26 cellular contexts compared by ENCODE assay signal in the genomic region with DNA sequence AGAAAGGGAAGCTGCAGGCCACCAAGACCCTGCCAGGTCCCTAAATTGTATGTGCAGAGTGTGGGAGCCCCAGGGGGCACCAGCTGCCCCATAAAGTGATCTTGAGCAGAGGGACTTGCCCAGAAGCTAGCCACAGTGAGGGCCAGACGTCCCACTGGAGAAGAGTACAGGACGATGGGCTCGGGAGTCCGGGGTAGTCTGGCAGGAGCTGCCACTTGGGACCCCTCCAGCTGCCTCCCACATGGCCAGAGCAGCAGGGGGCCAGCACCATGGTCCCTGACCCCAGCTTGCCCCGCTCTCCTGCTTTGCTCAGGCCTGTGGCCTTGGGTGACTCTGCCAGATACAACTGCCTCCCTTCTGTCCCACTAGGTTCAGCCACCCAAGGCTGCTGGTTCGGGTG. TPM values are rescaled to one million over a fixed set of nuclear protein-coding genes. Genes with fewer than 3 reads are reported as not detected.
"Had no signal": no experiment of that assay in that cellular context is flagged by ENCODE, and none has a peak within 500 bp of the region (broad histone marks: within the 10 kb centered on the region; RNA-seq: fewer than 3 reads in every experiment).

No MANE protein-coding gene starts in this region.

- H3K36me3 Mint-ChIP-seq: immature natural killer cell; memory B cell; neural progenitor cell; stimulated activated memory B cell treated with anti-CD40 and anti-IgM and Interleukin-4, amounts not matched to agents 10 μg/mL and 1 μg/mL and 100 μg/mL, for 72 hours; type B pancreatic cell had no signal

- H3K9me3 ChIP-seq: left ventricle myocardium inferior, mucosa of descending colon, ovary, prostate gland, right lobe of liver, tibial nerve, uterus had no signal

- H3K4me2 ChIP-seq: neural progenitor cell, smooth muscle cell had no signal

- DNase-seq: hippocampal formation; immature natural killer cell; kidney; left ventricle myocardium inferior; midbrain; mucosa of descending colon; naive thymus-derived CD4-positive, alpha-beta T cell; nephron progenitor cell; ovary; right lobe of liver; stimulated activated CD4-positive, alpha-beta T cell treated with anti-CD3 and anti-CD28 coated beads, Interleukin-1b, Interleukin-23, amount 100 ng/mL, for 48 hours; stimulated activated CD4-positive, alpha-beta T cell treated with anti-CD3 and anti-CD28 coated beads, Interleukin-2, amount 100 ng/mL, for 48 hours; stimulated activated CD4-positive, alpha-beta T cell treated with anti-CD3 and anti-CD28 coated beads, Interleukin-4, amount 100 ng/mL, for 4 hours; stimulated activated CD8-positive, alpha-beta memory T cell treated with anti-CD3 and anti-CD28 coated beads, Interleukin-4, amount 100 ng/mL, for 48 hours; stimulated activated naive CD4-positive, alpha-beta T cell treated with Interleukin-2 at 50 U/mL for 16 hours; stimulated activated naive CD8-positive, alpha-beta T cell treated with anti-CD3 and anti-CD28 coated beads, Interleukin-15, amount 100 ng/mL, for 72 hours; uterus had no signal

- H3K27me3 ChIP-seq: neural progenitor cell, ovary, right lobe of liver, tibial nerve, uterus had no signal

- H3K4me1 ChIP-seq: left ventricle myocardium inferior, neural progenitor cell, prostate gland, right lobe of liver, tibial nerve, uterus had no signal

- H3K4me3 Mint-ChIP-seq: immature natural killer cell; memory B cell; naive thymus-derived CD4-positive, alpha-beta T cell; nephron progenitor cell; neural progenitor cell; stimulated activated memory B cell treated with anti-CD40 and anti-IgM and Interleukin-4, amounts not matched to agents 10 μg/mL and 1 μg/mL and 100 μg/mL, for 72 hours; stimulated activated naive CD8-positive, alpha-beta T cell treated with anti-CD3 and anti-CD28 coated beads, Interleukin-15, amount 100 ng/mL, for 72 hours; type B pancreatic cell had no signal

- H3K36me3 ChIP-seq: left ventricle myocardium inferior, neural progenitor cell, ovary, prostate gland, right lobe of liver, tibial nerve, uterus had no signal

- H3K4me1 Mint-ChIP-seq: immature natural killer cell; memory B cell; stimulated activated memory B cell treated with anti-CD40 and anti-IgM and Interleukin-4, amounts not matched to agents 10 μg/mL and 1 μg/mL and 100 μg/mL, for 72 hours had no signal

- H3K4me3 ChIP-seq: left ventricle myocardium inferior, mucosa of descending colon, neural progenitor cell, ovary, prostate gland, right lobe of liver, smooth muscle cell, tibial nerve, uterus had no signal

- H3K27ac ChIP-seq: left ventricle myocardium inferior, neural progenitor cell, ovary, prostate gland, right lobe of liver, tibial nerve, uterus had no signal

- ATAC-seq: mucosa of descending colon; naive thymus-derived CD4-positive, alpha-beta T cell; right lobe of liver; stimulated activated memory B cell treated with anti-CD40 and anti-IgM and Interleukin-4, amounts not matched to agents 10 μg/mL and 1 μg/mL and 100 μg/mL, for 72 hours; stimulated activated naive CD8-positive, alpha-beta T cell treated with anti-CD3 and anti-CD28 coated beads, Interleukin-15, amount 100 ng/mL, for 72 hours had no signal

- H3K27ac Mint-ChIP-seq: immature natural killer cell; memory B cell; naive thymus-derived CD4-positive, alpha-beta T cell; nephron progenitor cell; neural progenitor cell; stimulated activated memory B cell treated with anti-CD40 and anti-IgM and Interleukin-4, amounts not matched to agents 10 μg/mL and 1 μg/mL and 100 μg/mL, for 72 hours; type B pancreatic cell had no signal

- H3K9ac ChIP-seq: neural progenitor cell had no signal

RNA-seq across cellular contexts. Expression of gene LOXHD1, which starts 11.7 kb away (rescaled TPM):
- total RNA-seq: lung microvascular endothelial cell, myocyte, right lobe of liver, smooth muscle cell had no signal
- polyA plus RNA-seq: naive thymus-derived CD4-positive, alpha-beta T cell; smooth muscle cell had no signal
